9 cellular contexts compared by ENCODE assay signal in the genomic region with DNA sequence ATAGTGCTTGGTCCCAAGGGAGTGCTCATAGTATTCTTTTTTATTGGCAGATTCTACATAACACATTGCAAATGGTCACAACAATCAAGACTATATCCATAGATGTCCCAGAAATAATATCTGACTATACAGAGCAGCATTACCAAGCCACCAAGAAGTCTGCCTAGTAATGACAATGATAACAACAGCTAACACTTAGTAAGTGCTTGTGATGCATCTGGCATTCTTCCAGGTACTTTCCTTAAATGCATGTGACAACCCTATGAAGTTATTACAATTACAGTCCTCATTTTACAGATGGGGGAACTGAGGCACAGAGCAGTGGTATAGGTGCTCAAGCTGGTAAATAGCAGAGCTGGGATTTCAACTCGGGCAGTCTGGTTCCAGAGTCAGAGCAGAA. TPM values are rescaled to one million over a fixed set of nuclear protein-coding genes. Genes with fewer than 3 reads are reported as not detected.
DNase-seq lines count a peak whose midpoint lies in the region; ATAC-seq and TF ChIP-seq lines count a peak whose summit lies in the region.
"Had no signal": no experiment of that assay in that cellular context is flagged by ENCODE, and none has a peak within 500 bp of the region (broad histone marks: within the 10 kb centered on the region; RNA-seq: fewer than 3 reads in every experiment).

No MANE protein-coding gene starts in this region.

- H2AFZ ChIP-seq in MM.1S (ENCODE audit: low read length): no peak overlapping the region

- H3K9ac ChIP-seq in MM.1S (ENCODE audit: low read length): no peak overlapping the region

- no peak for TF ChIP-seq CTCF in activated CD8-positive, alpha-beta T cell treated with anti-CD3 and anti-CD28 coated beads for 36 hours (IDR thresholded peaks at IDR 0.05)
- no peak for TF ChIP-seq CTCF in MM.1S (IDR thresholded peaks at IDR 0.05; ENCODE audit: low read length)
- no peak for TF ChIP-seq CTCF in GM10266 (IDR thresholded peaks at IDR 0.05; ENCODE audit: control insufficient read depth, insufficient read depth, low read depth, missing control alignments)

- no peaks in the 10 kb centered on the region for H3K9me3 Mint-ChIP-seq in activated CD8-positive, alpha-beta T cell treated with anti-CD3 and anti-CD28 coated beads for 36 hours
- no peaks in the 10 kb centered on the region for H3K9me3 Mint-ChIP-seq in activated CD8-positive, alpha-beta T cell treated with anti-CD3 and anti-CD28 coated beads, Interleukin-2, amount 10 ng/mL, durations not matched to agents 7 days and 5 days (ENCODE audit: insufficient read depth)
- no peaks in the 10 kb centered on the region for H3K9me3 Mint-ChIP-seq in natural killer cell treated with Interleukin-12 subunit alpha and Interleukin-12 subunit beta and Interleukin-15 and Interleukin-18, amount 100 ng/mL, for 72 hours

- H3F3A ChIP-seq in MM.1S (ENCODE audit: insufficient read depth, low read length): no peaks in the 10 kb centered on the region

- H3K4me1 ChIP-seq in MM.1S (ENCODE audit: low read length): no peaks in the 10 kb centered on the region

- intact Hi-C loops in activated CD8-positive, alpha-beta T cell treated with anti-CD3 and anti-CD28 coated beads for 36 hours (cut with micrococcal nuclease): no loop called here

- no peak overlapping the region for H3K4me2 ChIP-seq in MM.1S (ENCODE audit: low read depth, low read length)

- H3K79me2 ChIP-seq in MM.1S (ENCODE audit: low read length): no peaks in the 10 kb centered on the region

- H4K20me1 ChIP-seq in MM.1S (ENCODE audit: insufficient read depth, low read length): no peaks in the 10 kb centered on the region

- H3K4me1 Mint-ChIP-seq in activated CD8-positive, alpha-beta T cell treated with anti-CD3 and anti-CD28 coated beads for 36 hours (ENCODE audit: low read depth): peaks cover 68% of the 10 kb centered on the region
- peaks cover 14% of the 10 kb centered on the region for H3K4me1 Mint-ChIP-seq in activated CD8-positive, alpha-beta T cell treated with anti-CD3 and anti-CD28 coated beads, Interleukin-2, amount 10 ng/mL, durations not matched to agents 7 days and 5 days (ENCODE audit: low read depth)
- peaks cover 72 to 84% of the 10 kb centered on the region in 2 donors for H3K4me1 Mint-ChIP-seq in natural killer cell treated with Interleukin-12 subunit alpha and Interleukin-12 subunit beta and Interleukin-15 and Interleukin-18, amount 100 ng/mL, for 72 hours (ENCODE audit: low read depth in 2 of 2)

- no peak for DNase-seq in activated CD8-positive, alpha-beta T cell treated with anti-CD3 and anti-CD28 coated beads for 36 hours
- DNase-seq in activated CD8-positive, alpha-beta T cell treated with anti-CD3 and anti-CD28 coated beads, Interleukin-2, amount 10 ng/mL, durations not matched to agents 7 days and 5 days: no peak
- peak; percentile 14 for DNase-seq in MM.1S
- DNase-seq in dermis blood vessel endothelial cell: peak; percentile 69
- no peak for DNase-seq in natural killer cell treated with Interleukin-12 subunit alpha and Interleukin-12 subunit beta and Interleukin-15 and Interleukin-18, amount 100 ng/mL, for 72 hours (ENCODE audit: low spot score)
- no peak for DNase-seq in GM10266 (ENCODE audit: extremely low spot score)
- DNase-seq in stimulated activated CD4-positive, alpha-beta T cell treated with anti-CD3 and anti-CD28 coated beads, Interleukin-4, amount 100 ng/mL, for 24 hours: no peak
- DNase-seq: upper lobe of right lung had no signal

- CTCF ChIA-PET in activated CD8-positive, alpha-beta T cell treated with anti-CD3 and anti-CD28 coated beads for 36 hours (lab: Charles Lee): interaction anchor here (1.0 to 4.9 kb wide), 5 partner anchors 8 to 57 kb away, joined by 3 to 22 read pairs (median 6); no protein-coding TSS in a partner anchor
- CTCF ChIA-PET in activated CD8-positive, alpha-beta T cell treated with anti-CD3 and anti-CD28 coated beads, Interleukin-2, amount 10 ng/mL, durations not matched to agents 7 days and 5 days (lab: Charles Lee): interaction anchor here (0.8 to 1.4 kb wide), 5 partner anchors 8 to 169 kb away, joined by 3 to 4 read pairs (median 3); no protein-coding TSS in a partner anchor

- H3K27me3 ChIP-seq in MM.1S (replicated peaks; ENCODE audit: insufficient read depth, low read length): no peaks in the 10 kb centered on the region
- H3K27me3 ChIP-seq: upper lobe of right lung had no signal

- no peaks in the 10 kb centered on the region for H3K9me3 ChIP-seq in MM.1S (replicated peaks; ENCODE audit: insufficient read depth, low read length)
- H3K9me3 ChIP-seq: upper lobe of right lung had no signal

- peaks cover 31% of the 10 kb centered on the region for H3K36me3 Mint-ChIP-seq in activated CD8-positive, alpha-beta T cell treated with anti-CD3 and anti-CD28 coated beads for 36 hours (ENCODE audit: low read depth)
- H3K36me3 Mint-ChIP-seq in activated CD8-positive, alpha-beta T cell treated with anti-CD3 and anti-CD28 coated beads, Interleukin-2, amount 10 ng/mL, durations not matched to agents 7 days and 5 days (ENCODE audit: low read depth): peaks cover 39% of the 10 kb centered on the region
- H3K36me3 Mint-ChIP-seq in natural killer cell treated with Interleukin-12 subunit alpha and Interleukin-12 subunit beta and Interleukin-15 and Interleukin-18, amount 100 ng/mL, for 72 hours: peaks cover 42% of the 10 kb centered on the region

- H3K36me3 ChIP-seq in MM.1S (replicated peaks; ENCODE audit: insufficient read depth, low read length): no peaks in the 10 kb centered on the region

- peak overlapping the region; percentile 81 for H3K27ac Mint-ChIP-seq in activated CD8-positive, alpha-beta T cell treated with anti-CD3 and anti-CD28 coated beads for 36 hours
- H3K27ac Mint-ChIP-seq in activated CD8-positive, alpha-beta T cell treated with anti-CD3 and anti-CD28 coated beads, Interleukin-2, amount 10 ng/mL, durations not matched to agents 7 days and 5 days: no peak overlapping the region
- peak overlapping the region; percentile 84 to 87 for H3K27ac Mint-ChIP-seq in natural killer cell treated with Interleukin-12 subunit alpha and Interleukin-12 subunit beta and Interleukin-15 and Interleukin-18, amount 100 ng/mL, for 72 hours

- H3K4me3 Mint-ChIP-seq in activated CD8-positive, alpha-beta T cell treated with anti-CD3 and anti-CD28 coated beads for 36 hours: no peak overlapping the region
- H3K4me3 Mint-ChIP-seq in activated CD8-positive, alpha-beta T cell treated with anti-CD3 and anti-CD28 coated beads, Interleukin-2, amount 10 ng/mL, durations not matched to agents 7 days and 5 days: no peak overlapping the region
- H3K4me3 Mint-ChIP-seq in natural killer cell treated with Interleukin-12 subunit alpha and Interleukin-12 subunit beta and Interleukin-15 and Interleukin-18, amount 100 ng/mL, for 72 hours: peak overlapping the region; percentile 69

- H3K4me3 ChIP-seq in MM.1S (ENCODE audit: low read length): no peak overlapping the region
- H3K4me3 ChIP-seq: upper lobe of right lung had no signal

- no peaks in the 10 kb centered on the region for H3K9me2 ChIP-seq in MM.1S (replicated peaks; ENCODE audit: insufficient read depth, low read length)

- POLR2A ChIA-PET in activated CD8-positive, alpha-beta T cell treated with anti-CD3 and anti-CD28 coated beads for 36 hours (lab: Charles Lee): interaction anchor here (1.5 to 1.6 kb wide), 2 partner anchors 8 to 49 kb away, joined by 3 to 4 read pairs; no protein-coding TSS in a partner anchor
- POLR2A ChIA-PET in activated CD8-positive, alpha-beta T cell treated with anti-CD3 and anti-CD28 coated beads, Interleukin-2, amount 10 ng/mL, durations not matched to agents 7 days and 5 days (lab: Charles Lee): interaction anchor here (1.0 to 1.3 kb wide), 3 partner anchors 9 to 167 kb away, joined by 3 to 4 read pairs (median 3); no protein-coding TSS in a partner anchor

- no peaks in the 10 kb centered on the region for H3K27me3 Mint-ChIP-seq in activated CD8-positive, alpha-beta T cell treated with anti-CD3 and anti-CD28 coated beads for 36 hours
- no peaks in the 10 kb centered on the region for H3K27me3 Mint-ChIP-seq in activated CD8-positive, alpha-beta T cell treated with anti-CD3 and anti-CD28 coated beads, Interleukin-2, amount 10 ng/mL, durations not matched to agents 7 days and 5 days (ENCODE audit: low read depth)
- no peaks in the 10 kb centered on the region for H3K27me3 Mint-ChIP-seq in natural killer cell treated with Interleukin-12 subunit alpha and Interleukin-12 subunit beta and Interleukin-15 and Interleukin-18, amount 100 ng/mL, for 72 hours

- no peak overlapping the region for H3K27ac ChIP-seq in MM.1S (ENCODE audit: low read length)
- H3K27ac ChIP-seq: upper lobe of right lung had no signal

- peak; percentile 80 for ATAC-seq in activated CD8-positive, alpha-beta T cell treated with anti-CD3 and anti-CD28 coated beads for 36 hours
- no peak for ATAC-seq in activated CD8-positive, alpha-beta T cell treated with anti-CD3 and anti-CD28 coated beads, Interleukin-2, amount 10 ng/mL, durations not matched to agents 7 days and 5 days
- peak; percentile 69 to 74 for ATAC-seq in natural killer cell treated with Interleukin-12 subunit alpha and Interleukin-12 subunit beta and Interleukin-15 and Interleukin-18, amount 100 ng/mL, for 72 hours
- no peak for ATAC-seq in HG03097 (IDR thresholded peaks at IDR 0.05; ENCODE audit: low FRiP score, unreplicated experiment)
- ATAC-seq: upper lobe of right lung had no signal

RNA-seq across cellular contexts. Expression of a gene that starts 49.6 kb away (rescaled TPM):
- 10 to 100 TPM; 74.1 to 74.5 TPM for total RNA-seq in activated CD8-positive, alpha-beta T cell treated with anti-CD3 and anti-CD28 coated beads for 36 hours
- total RNA-seq in activated CD8-positive, alpha-beta T cell treated with anti-CD3 and anti-CD28 coated beads, Interleukin-2, amount 10 ng/mL, durations not matched to agents 7 days and 5 days: 10 to 100 TPM; 71.4 to 76.3 TPM
- 30.8 and 37.7 TPM in 2 replicates for total RNA-seq in dermis blood vessel endothelial cell
- total RNA-seq in natural killer cell treated with Interleukin-12 subunit alpha and Interleukin-12 subunit beta and Interleukin-15 and Interleukin-18, amount 100 ng/mL, for 72 hours: 10 to 100 TPM; 38.9 to 79.4 TPM

Comparison
In these comparisons a context has a peak if more than half of its experiments do, and no peak if none do; other contexts are left out.
1. ATAC-seq: peak in activated CD8-positive, alpha-beta T cell treated with anti-CD3 and anti-CD28 coated beads for 36 hours (single experiment) and natural killer cell treated with Interleukin-12 subunit alpha and Interleukin-12 subunit beta and Interleukin-15 and Interleukin-18, amount 100 ng/mL, for 72 hours (2 of 2); none in activated CD8-positive, alpha-beta T cell treated with anti-CD3 and anti-CD28 coated beads, Interleukin-2, amount 10 ng/mL, durations not matched to agents 7 days and 5 days (single experiment) and HG03097 (single experiment).
2. DNase-seq: peak in MM.1S (single experiment) and dermis blood vessel endothelial cell (single experiment); none in activated CD8-positive, alpha-beta T cell treated with anti-CD3 and anti-CD28 coated beads for 36 hours (single experiment), activated CD8-positive, alpha-beta T cell treated with anti-CD3 and anti-CD28 coated beads, Interleukin-2, amount 10 ng/mL, durations not matched to agents 7 days and 5 days (single experiment), natural killer cell treated with Interleukin-12 subunit alpha and Interleukin-12 subunit beta and Interleukin-15 and Interleukin-18, amount 100 ng/mL, for 72 hours (single experiment), GM10266 (single experiment) and stimulated activated CD4-positive, alpha-beta T cell treated with anti-CD3 and anti-CD28 coated beads, Interleukin-4, amount 100 ng/mL, for 24 hours (single experiment).